ENCODE assay signal across 16 cellular contexts in genomic region chr13:66845393-66845792, GRCh38.
DNase-seq lines count a peak whose midpoint lies in the region; ATAC-seq, FAIRE-seq and TF ChIP-seq lines count a peak whose summit lies in the region.
"Had no signal": no experiment of that assay in that cellular context is flagged by ENCODE, and none has a peak within 500 bp of the region (broad histone marks: within the 10 kb centered on the region; RNA-seq: fewer than 3 reads in every experiment).

No MANE protein-coding gene starts in this region.

- H3K4ac ChIP-seq in H1 (replicated peaks; ENCODE audit: insufficient read length, low read depth, low read length) = no peak overlapping the region
- H3K4ac ChIP-seq in neuronal stem cell (ENCODE audit: low read length) = no peak overlapping the region

- H3K27me3 ChIP-seq in H1 (replicated peaks in 1 of 4; ENCODE audit: control insufficient read depth in 3 of 4, extremely low read depth in 1 of 4, insufficient read depth in 3 of 4, low read length in 3 of 4) (no peaks in the 10 kb centered on the region), neuronal stem cell (ENCODE audit: control insufficient read depth in 3 of 3, insufficient read depth in 3 of 3, low read depth in 1 of 3, low read length in 3 of 3) (no peaks in the 10 kb centered on the region), upper lobe of left lung (no peaks in the 10 kb centered on the region)
- H3K27me3 ChIP-seq: BLaER1 treated with 17β-estradiol and CSF1 and Interleukin-3, amounts not matched to agents 10 nM and 100 nM had no signal

- no peaks in the 10 kb centered on the region; the same call in 1 of the 2 replicates for H3K23me2 ChIP-seq in H1 (ENCODE audit: low read depth, low read length)

- ATAC-seq in upper lobe of left lung (ENCODE audit: low FRiP score in 2 of 2) = peak; percentile 6 to 57
- ATAC-seq: A549; CD8-positive, alpha-beta T cell had no signal

- no peak overlapping the region for H3K23ac ChIP-seq in H1 (ENCODE audit: insufficient read length)
- no peak overlapping the region for H3K23ac ChIP-seq in neuronal stem cell (ENCODE audit: low read depth, low read length, poor library complexity)

- H3K14ac ChIP-seq in H1 (ENCODE audit: insufficient read length) (no peak overlapping the region), neuronal stem cell (ENCODE audit: low read length) (no peak overlapping the region)

- DNase-seq in NCI-H146 (lab: John Stamatoyannopoulos, UW) = peak; percentile 52
- no peak for DNase-seq in NCI-H146 treated with DMSO at 0.1 percent for 48 hours (lab: John Stamatoyannopoulos, UW; ENCODE audit: unreplicated experiment)
- no peak for DNase-seq in H1 (ENCODE audit: low read depth in 1 of 2, low spot score in 2 of 2)
- no peak for DNase-seq in neuronal stem cell (ENCODE audit: low spot score)
- DNase-seq in upper lobe of left lung = peak in 1 of 2 donors; percentile 46
- DNase-seq in activated CD4-positive, CD25-positive, alpha-beta regulatory T cell (lab: John Stamatoyannopoulos, UW) = no peak
- DNase-seq in ACHN = no peak
- DNase-seq: Calu3; CD8-positive, alpha-beta T cell; DMS79 treated with DMSO at 0.1 percent for 48 hours; GF-D8; GOT3 had no signal

- H3K18ac ChIP-seq in H1 (ENCODE audit: extremely low read depth, low read length) = no peak overlapping the region
- peak overlapping the region; percentile 0 for H3K18ac ChIP-seq in neuronal stem cell (ENCODE audit: low read length)

- no peak overlapping the region for H2BK20ac ChIP-seq in H1 (ENCODE audit: low read length)

- H4K8ac ChIP-seq in H1 (ENCODE audit: extremely low read depth, insufficient read depth, low read length) (peak overlapping the region; percentile 88), neuronal stem cell (ENCODE audit: low read depth, low read length) (no peak overlapping the region)

- H4K91ac ChIP-seq in H1 (replicated peaks; ENCODE audit: insufficient read length, low read length) = no peak overlapping the region
- H4K91ac ChIP-seq in neuronal stem cell (ENCODE audit: low read depth, low read length, poor library complexity) = no peak overlapping the region

- H3K36me3 ChIP-seq in H1 (ENCODE audit: control insufficient read depth in 2 of 4, insufficient read depth in 4 of 4, low read length in 3 of 4) (no peaks in the 10 kb centered on the region), neuronal stem cell (replicated peaks in 1 of 2; ENCODE audit: control insufficient read depth in 2 of 2, insufficient read depth in 2 of 2, low read length in 2 of 2) (no peaks in the 10 kb centered on the region), upper lobe of left lung (no peaks in the 10 kb centered on the region)
- H3K36me3 ChIP-seq: BLaER1 treated with 17β-estradiol and CSF1 and Interleukin-3, amounts not matched to agents 10 nM and 100 nM had no signal

- H2BK5ac ChIP-seq in H1 (ENCODE audit: low read depth, low read length) (no peak overlapping the region), neuronal stem cell (ENCODE audit: low read length) (no peak overlapping the region)

- H3K9me3 ChIP-seq in H1 (ENCODE audit: insufficient read depth in 2 of 2, low read depth in 1 of 2, low read length in 1 of 2) = no peaks in the 10 kb centered on the region
- H3K9me3 ChIP-seq in neuronal stem cell (replicated peaks in 1 of 2; ENCODE audit: control insufficient read depth in 2 of 2, insufficient read depth in 1 of 2, low read depth in 1 of 2, low read length in 2 of 2) = peaks cover 0 to 2% of the 10 kb centered on the region in 2 donors
- H3K9me3 ChIP-seq in upper lobe of left lung = no peaks in the 10 kb centered on the region
- H3K9me3 ChIP-seq: A549 had no signal

- H2AK5ac ChIP-seq in H1 (ENCODE audit: low read depth, low read length) (no peak overlapping the region), neuronal stem cell (ENCODE audit: low read depth, low read length) (peak overlapping the region; percentile 1)

- no peaks in the 10 kb centered on the region for H4K20me1 ChIP-seq in H1 (replicated peaks in 1 of 2; ENCODE audit: control insufficient read depth in 1 of 2, insufficient read depth in 2 of 2, low read length in 2 of 2)
- H4K20me1 ChIP-seq: BLaER1 treated with 17β-estradiol and CSF1 and Interleukin-3, amounts not matched to agents 10 nM and 100 nM had no signal

- H2BK15ac ChIP-seq in H1 (ENCODE audit: low read length) (no peak overlapping the region), neuronal stem cell (ENCODE audit: low read length) (no peak overlapping the region)

- H3K79me1 ChIP-seq in H1 (ENCODE audit: low read depth, low read length) (no peaks in the 10 kb centered on the region), neuronal stem cell (ENCODE audit: low read depth, low read length) (no peaks in the 10 kb centered on the region)

- peaks cover 0 to 4% (median 0%) of the 10 kb centered on the region in 4 experiments; a peak in 1 of 7 replicates for H3K4me1 ChIP-seq in H1 (replicated peaks in 1 of 4; ENCODE audit: control insufficient read depth in 3 of 4, insufficient read depth in 4 of 4, low read length in 3 of 4)
- H3K4me1 ChIP-seq in neuronal stem cell (ENCODE audit: control insufficient read depth in 2 of 2, insufficient read depth in 1 of 2, low read depth in 1 of 2, low read length in 2 of 2) = peaks cover 0 to 17% of the 10 kb centered on the region in 2 donors
- H3K4me1 ChIP-seq in upper lobe of left lung = no peaks in the 10 kb centered on the region
- H3K4me1 ChIP-seq: BLaER1 treated with 17β-estradiol and CSF1 and Interleukin-3, amounts not matched to agents 10 nM and 100 nM had no signal

- no peak overlapping the region for H3K56ac ChIP-seq in H1 (replicated peaks; ENCODE audit: insufficient read length, low read depth, low read length)

- no peak overlapping the region for H3K27ac ChIP-seq in H1 (ENCODE audit: low read depth, low read length)
- H3K27ac ChIP-seq in neuronal stem cell (replicated peaks; ENCODE audit: low read length) = no peak overlapping the region
- no peak overlapping the region for H3K27ac ChIP-seq in upper lobe of left lung
- H3K27ac ChIP-seq: 22Rv1; BLaER1 treated with 17β-estradiol and CSF1 and Interleukin-3, amounts not matched to agents 10 nM and 100 nM; HL-60 had no signal

- no peak for TF ChIP-seq RAD21 in H1 (IDR thresholded peaks at IDR 0.05 in 1 of 2, conservative IDR thresholded peaks at IDR 0.05 in 1 of 2; ENCODE audit: low read depth in 2 of 2, low read length in 2 of 2)

- H3K9ac ChIP-seq in H1 (replicated peaks in 1 of 4; ENCODE audit: extremely low read depth in 1 of 4, low read depth in 3 of 4, low read length in 3 of 4) (no peak overlapping the region), neuronal stem cell (ENCODE audit: low read depth, low read length, poor library complexity) (no peak overlapping the region)
- H3K9ac ChIP-seq: BLaER1 treated with 17β-estradiol and CSF1 and Interleukin-3, amounts not matched to agents 10 nM and 100 nM had no signal

- H2AFZ ChIP-seq in H1 (ENCODE audit: low read length) (peak overlapping the region; percentile 49; the same call in 1 of the 2 replicates), neuronal stem cell (ENCODE audit: low read length) (no peak overlapping the region)

- H2BK12ac ChIP-seq in H1 (ENCODE audit: low read depth, low read length) = no peak overlapping the region
- no peak overlapping the region for H2BK12ac ChIP-seq in neuronal stem cell (ENCODE audit: low read length)

- no peak overlapping the region for H3K4me3 ChIP-seq in H1 (ENCODE audit: extremely low read depth in 1 of 4, insufficient read depth in 2 of 4, low read depth in 3 of 4, low read length in 4 of 4)
- H3K4me3 ChIP-seq in neuronal stem cell (ENCODE audit: low read length in 2 of 2) = peak overlapping the region in 1 of 2 donors; percentile 52
- H3K4me3 ChIP-seq in upper lobe of left lung = no peak overlapping the region
- H3K4me3 ChIP-seq: A549; BLaER1 treated with 17β-estradiol and CSF1 and Interleukin-3, amounts not matched to agents 10 nM and 100 nM had no signal

- TF ChIP-seq CTCF in H1 (IDR thresholded peaks at IDR 0.05; ENCODE audit: control extremely low read depth in 1 of 3, insufficient read depth in 1 of 3, low read depth in 1 of 3, low read length in 3 of 3) (no peak), upper lobe of left lung (IDR thresholded peaks at IDR 0.05) (no peak)

- H2BK120ac ChIP-seq in H1 (replicated peaks; ENCODE audit: low read depth, low read length) = no peak overlapping the region
- H2BK120ac ChIP-seq in neuronal stem cell (ENCODE audit: low read depth, low read length) = no peak overlapping the region

- 96% methylated on average over 10 of the region's 10 CpGs; no CpG with 5 or more reads in 1 of the 2 experiments for WGBS in H1 (ENCODE audit: extremely low coverage in 1 of 2, insufficient coverage in 1 of 2, insufficient read length in 1 of 2, insufficient replicate concordance in 2 of 2, low coverage in 1 of 2, low lambda C conversion rate in 2 of 2, missing lambda C conversion rate in 1 of 2), 2 experiments
- whole genome bisulfite sequencing in neuronal stem cell (ENCODE audit: extremely low coverage in 2 of 2, insufficient read length in 2 of 2, insufficient replicate concordance in 1 of 2), 2 donors = no CpG with 5 or more reads among the region's 10 CpGs
- 94 to 100% methylated on average over 3 to 10 of the region's 10 CpGs for WGBS in upper lobe of left lung, 2 donors

- POLR2A ChIA-PET in H1 (lab: Charles Lee; ENCODE audit: partially characterized antibody) = no interaction called here

- H3K4me2 ChIP-seq in H1 (ENCODE audit: insufficient read depth in 1 of 2, low read depth in 2 of 2, low read length in 2 of 2) (no peak overlapping the region), neuronal stem cell (ENCODE audit: insufficient read depth, low read length, poor library complexity, severe bottlenecking) (no peak overlapping the region)
- H3K4me2 ChIP-seq: A549; BLaER1 treated with 17β-estradiol and CSF1 and Interleukin-3, amounts not matched to agents 10 nM and 100 nM had no signal

- in situ Hi-C loops in ACHN (cut with HindIII; ENCODE audit: low pct_ligation_motif_present, low pct_unique_long_range_greater_than_20kb, low sequenced_read_pairs) = no loop called here

- CTCF ChIA-PET in H1 (lab: Charles Lee; ENCODE audit: partially characterized antibody) = no interaction called here

- TF ChIP-seq POLR2A in H1 (IDR thresholded peaks at IDR 0.05; ENCODE audit: control extremely low read depth in 1 of 2, low read depth in 2 of 2, low read length in 2 of 2) = no peak
- no peak for TF ChIP-seq POLR2A in upper lobe of left lung (IDR thresholded peaks at IDR 0.05)

- no peak for TF ChIP-seq EP300 in H1 (IDR thresholded peaks at IDR 0.05; ENCODE audit: borderline replicate concordance in 1 of 2, low read depth in 2 of 2, low read length in 2 of 2)
- no peak for TF ChIP-seq EP300 in upper lobe of left lung (IDR thresholded peaks at IDR 0.05)

- H4K5ac ChIP-seq in H1 (ENCODE audit: insufficient read length, low read depth, low read length) = no peak overlapping the region

- no peaks in the 10 kb centered on the region for H3K79me2 ChIP-seq in H1 (ENCODE audit: control insufficient read depth in 1 of 2, insufficient read depth in 2 of 2, low read length in 2 of 2)

- no peak for FAIRE-seq in H1 (lab: Jason Lieb, UNC)
- FAIRE-seq: A549 had no signal

TF ChIP-seq in H1, 55 proteins besides CTCF, POLR2A, EP300 and RAD21:
- TF ChIP-seq YY1 (IDR thresholded peaks at IDR 0.05; ENCODE audit: low read depth, low read length) (no peak), CHD1 (IDR thresholded peaks at IDR 0.05; ENCODE audit: low read depth, low read length) (no peak)
